18 cellular contexts compared by ENCODE assay signal in the genomic region with DNA sequence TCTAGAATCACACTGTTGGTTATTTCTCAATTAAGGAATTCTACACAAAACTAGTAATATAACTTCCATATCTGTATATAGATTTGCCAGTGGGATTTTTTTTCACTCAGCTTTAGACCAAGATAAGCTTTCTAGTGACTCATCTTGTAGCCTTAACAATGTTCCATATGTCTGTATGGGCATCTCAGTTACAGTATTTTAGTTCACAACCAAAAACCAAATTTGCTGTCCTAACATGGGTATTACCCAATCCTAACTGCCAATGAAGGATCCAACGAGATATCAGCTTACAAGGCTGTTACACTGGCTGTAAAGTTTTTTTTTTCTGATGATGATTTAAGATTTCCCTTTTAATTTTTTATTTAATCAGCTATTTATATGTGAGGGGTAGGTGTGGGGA.
"Had no signal": no experiment of that assay in that cellular context is flagged by ENCODE, and none has a peak within 500 bp of the region (broad histone marks: within the 10 kb centered on the region; RNA-seq: fewer than 3 reads in every experiment).

No MANE protein-coding gene starts in this region.

- ATAC-seq: activated CD8-positive, alpha-beta T cell treated with anti-CD3 and anti-CD28 coated beads for 36 hours; activated T-cell treated with anti-CD3 and anti-CD28 coated beads, Interleukin-2, amount 50 U/mL, for 4 hours; body of pancreas; naive thymus-derived CD8-positive, alpha-beta T cell; pancreas; sciatic nerve; T-helper 17 cell had no signal

- H2AFZ ChIP-seq: hepatocyte had no signal

- H3K79me2 ChIP-seq: hepatocyte had no signal

- H3K4me3 Mint-ChIP-seq: activated CD8-positive, alpha-beta T cell treated with anti-CD3 and anti-CD28 coated beads for 36 hours; activated naive CD4-positive, alpha-beta T cell treated with anti-CD3 and anti-CD28 coated beads, Interleukin-2, amount 50 U/mL, for 24 hours; activated T-cell treated with anti-CD3 and anti-CD28 coated beads, Interleukin-2, amount 50 U/mL, for 4 hours; central memory CD8-positive, alpha-beta T cell; memory B cell; naive thymus-derived CD8-positive, alpha-beta T cell; T-helper 17 cell had no signal

- H3K9me3 Mint-ChIP-seq: activated CD8-positive, alpha-beta T cell treated with anti-CD3 and anti-CD28 coated beads for 36 hours; activated naive CD4-positive, alpha-beta T cell treated with anti-CD3 and anti-CD28 coated beads, Interleukin-2, amount 50 U/mL, for 24 hours; activated T-cell treated with anti-CD3 and anti-CD28 coated beads, Interleukin-2, amount 50 U/mL, for 4 hours; central memory CD8-positive, alpha-beta T cell; memory B cell; naive thymus-derived CD8-positive, alpha-beta T cell had no signal

- H3K36me3 ChIP-seq: left ventricle myocardium inferior, pancreas, stomach had no signal

- H3K36me3 Mint-ChIP-seq: activated naive CD4-positive, alpha-beta T cell treated with anti-CD3 and anti-CD28 coated beads, Interleukin-2, amount 50 U/mL, for 24 hours; memory B cell; naive thymus-derived CD8-positive, alpha-beta T cell had no signal

- H3K4me2 ChIP-seq: hepatocyte had no signal

- H3K4me1 ChIP-seq: body of pancreas, left ventricle myocardium inferior, pancreas, stomach had no signal

- H3K27ac ChIP-seq: body of pancreas, hepatocyte, left ventricle myocardium inferior, pancreas, stomach had no signal

- H3K27ac Mint-ChIP-seq: activated CD8-positive, alpha-beta T cell treated with anti-CD3 and anti-CD28 coated beads for 36 hours; activated naive CD4-positive, alpha-beta T cell treated with anti-CD3 and anti-CD28 coated beads, Interleukin-2, amount 50 U/mL, for 24 hours; memory B cell; naive thymus-derived CD8-positive, alpha-beta T cell; T-helper 17 cell had no signal

- H3K4me3 ChIP-seq: body of pancreas, hepatocyte, left ventricle myocardium inferior, pancreas, stomach had no signal

- DNase-seq: activated CD4-positive, alpha-beta T cell treated with anti-CD3 and anti-CD28 coated beads for 4 hours; activated CD8-positive, alpha-beta T cell treated with anti-CD3 and anti-CD28 coated beads for 36 hours; activated effector memory CD4-positive, alpha-beta T cell treated with Interleukin-2 at 50 U/mL for 16 hours; activated T-cell treated with anti-CD3 and anti-CD28 coated beads, Interleukin-2, amount 50 U/mL, for 4 hours; amygdala; body of pancreas; effector CD8-positive, alpha-beta T cell; left ventricle myocardium inferior; naive thymus-derived CD8-positive, alpha-beta T cell; pancreas; stimulated activated CD4-positive, alpha-beta T cell treated with anti-CD3 and anti-CD28 coated beads, Interleukin-1b, Interleukin-23, amount 100 ng/mL, for 48 hours; stomach; T-helper 17 cell had no signal

- H3K4me1 Mint-ChIP-seq: activated naive CD4-positive, alpha-beta T cell treated with anti-CD3 and anti-CD28 coated beads, Interleukin-2, amount 50 U/mL, for 24 hours; central memory CD8-positive, alpha-beta T cell; memory B cell; naive thymus-derived CD8-positive, alpha-beta T cell had no signal

- H3K27me3 ChIP-seq: body of pancreas, hepatocyte, pancreas, stomach had no signal
